8 cellular contexts compared by ENCODE assay signal in genomic region chr14:60165547-60165876, GRCh38. TPM values are rescaled to one million over a fixed set of nuclear protein-coding genes. Genes with fewer than 3 reads are reported as not detected.
DNase-seq lines count a peak whose midpoint lies in the region; ATAC-seq and TF ChIP-seq lines count a peak whose summit lies in the region.

No MANE protein-coding gene starts in this region.

- H3K56ac ChIP-seq in IMR-90 (ENCODE audit: extremely low read depth, insufficient read depth, low read length) = peak overlapping the region; percentile 37; the same call in 1 of the 2 replicates

- peak overlapping the region; percentile 55 for H3K4ac ChIP-seq in IMR-90 (ENCODE audit: low read depth, low read length)

- H3K4me3 Mint-ChIP-seq in activated T-cell treated with anti-CD3 and anti-CD28 coated beads, Interleukin-2, amount 50 U/mL, for 4 hours = peak overlapping the region; percentile 80
- peak overlapping the region; percentile 79 for H3K4me3 Mint-ChIP-seq in nephron progenitor cell

- CTCF ChIA-PET in IMR-90 (lab: Yijun Ruan, JAX) = interaction anchor here (0.6 to 1.9 kb wide), 9 partner anchors 22 to 1132 kb away, joined by 3 to 11 read pairs (median 3); no protein-coding TSS in a partner anchor

- no peaks in the 10 kb centered on the region for H3K9me3 Mint-ChIP-seq in activated T-cell treated with anti-CD3 and anti-CD28 coated beads, Interleukin-2, amount 50 U/mL, for 4 hours
- no peaks in the 10 kb centered on the region for H3K9me3 Mint-ChIP-seq in nephron progenitor cell

- POLR2A ChIA-PET in IMR-90 (lab: Charles Lee; ENCODE audit: unreplicated experiment) = interaction anchor here (1.0 to 1.3 kb wide), 2 partner anchors 70 to 96 kb away, joined by 4 to 5 read pairs; no protein-coding TSS in a partner anchor

- WGBS in IMR-90 (ENCODE audit: extremely low coverage in 2 of 2, insufficient read length in 1 of 2), 2 experiments = no CpG with 5 or more reads among the region's 4 CpGs

- H3K27ac ChIP-seq in IMR-90 (ENCODE audit: insufficient read depth, low read length) (peak overlapping the region; percentile 45), colonic mucosa (peak overlapping the region; percentile 96)

- peak overlapping the region; percentile 8; the same call in 1 of the 2 replicates for H3K18ac ChIP-seq in IMR-90 (ENCODE audit: low read depth, low read length)

- peak overlapping the region; percentile 75 for H2BK5ac ChIP-seq in IMR-90 (ENCODE audit: low read depth, low read length, poor library complexity, severe bottlenecking)

- H3K27me3 ChIP-seq in IMR-90 (ENCODE audit: control insufficient read depth, insufficient read depth, low read length) = no peaks in the 10 kb centered on the region
- H3K27me3 ChIP-seq in colonic mucosa = no peaks in the 10 kb centered on the region

- TF ChIP-seq CTCF in IMR-90 (conservative IDR thresholded peaks at IDR 0.05; ENCODE audit: low read depth, low read length) (no peak), colonic mucosa (IDR thresholded peaks at IDR 0.05) (no peak), nephron progenitor cell (IDR thresholded peaks at IDR 0.05) (no peak)

- no TSS peak for BruUV-seq in IMR-90 (replicated peaks; lab: Mats Ljungman, UMichigan)

- no peak for TF ChIP-seq RAD21 in IMR-90 (IDR thresholded peaks at IDR 0.05; ENCODE audit: low read length)

- peak; percentile 4 to 6 for ATAC-seq in activated T-cell treated with anti-CD3 and anti-CD28 coated beads, Interleukin-2, amount 50 U/mL, for 4 hours
- ATAC-seq in IMR-90 (ENCODE audit: low read depth) = no peak

- H4K5ac ChIP-seq in IMR-90 (ENCODE audit: low read depth, low read length) = peak overlapping the region; percentile 5; the same call in 1 of the 2 replicates

- peaks cover 46% of the 10 kb centered on the region for H3K4me1 Mint-ChIP-seq in activated T-cell treated with anti-CD3 and anti-CD28 coated beads, Interleukin-2, amount 50 U/mL, for 4 hours (ENCODE audit: low read depth)
- H3K4me1 Mint-ChIP-seq in nephron progenitor cell = peaks cover 42% of the 10 kb centered on the region

- no peaks in the 10 kb centered on the region for H3K27me3 Mint-ChIP-seq in activated T-cell treated with anti-CD3 and anti-CD28 coated beads, Interleukin-2, amount 50 U/mL, for 4 hours (ENCODE audit: low read depth)
- H3K27me3 Mint-ChIP-seq in nephron progenitor cell (ENCODE audit: low read depth, poor library complexity) = peaks cover 6% of the 10 kb centered on the region

- H3K36me3 ChIP-seq in IMR-90 (ENCODE audit: control insufficient read depth, insufficient read depth, low read length) (peaks cover 3% of the 10 kb centered on the region; the same call in 1 of the 2 replicates), colonic mucosa (no peaks in the 10 kb centered on the region)

- no peaks in the 10 kb centered on the region for H3K36me3 Mint-ChIP-seq in activated T-cell treated with anti-CD3 and anti-CD28 coated beads, Interleukin-2, amount 50 U/mL, for 4 hours (ENCODE audit: insufficient read depth)
- peaks cover 11% of the 10 kb centered on the region for H3K36me3 Mint-ChIP-seq in nephron progenitor cell (ENCODE audit: low read depth)

- no peak overlapping the region for H3K27ac Mint-ChIP-seq in nephron progenitor cell

- H2BK15ac ChIP-seq in IMR-90 (ENCODE audit: low read depth, low read length) = 0 out of 3 replicates have a peak overlapping the region, but pooled peaks have one; percentile 28

- peak overlapping the region; percentile 77 for H3K14ac ChIP-seq in IMR-90 (replicated peaks; ENCODE audit: low read depth, low read length)

- H2AK5ac ChIP-seq in IMR-90 (ENCODE audit: low read depth, low read length) = peak overlapping the region; percentile 29; the same call in 1 of the 2 replicates

- peak overlapping the region; percentile 98 for H3K4me3 ChIP-seq in IMR-90 (ENCODE audit: insufficient read depth, low read depth, low read length)
- H3K4me3 ChIP-seq in colonic mucosa = peak overlapping the region; percentile 91

- H2AK9ac ChIP-seq in IMR-90 (replicated peaks; ENCODE audit: low read depth, low read length, poor library complexity) = peak overlapping the region; percentile 53

- H3K4me1 ChIP-seq in IMR-90 (ENCODE audit: control insufficient read depth, insufficient read depth, low read length) (peaks cover 6% of the 10 kb centered on the region), colonic mucosa (no peaks in the 10 kb centered on the region)

- H3K23ac ChIP-seq in IMR-90 (ENCODE audit: low read depth, low read length) = peak overlapping the region; percentile 68

- H4K8ac ChIP-seq in IMR-90 (ENCODE audit: low read depth in 2 of 2, low read length in 2 of 2) = peak overlapping the region; percentile 22 to 90

- H2BK120ac ChIP-seq in IMR-90 (ENCODE audit: low read depth, low read length) = peak overlapping the region; percentile 49

- DNase-seq in activated T-cell treated with anti-CD3 and anti-CD28 coated beads, Interleukin-2, amount 50 U/mL, for 4 hours = no peak
- DNase-seq in activated T-cell treated with anti-CD3 and anti-CD28 coated beads, Interleukin-2, amount 50 U/mL, for 1 hour = no peak
- DNase-seq in IMR-90 = no peak
- DNase-seq in colonic mucosa = no peak
- DNase-seq in nephron progenitor cell = no peak
- DNase-seq in DMS114 treated with DMSO at 0.1 percent for 48 hours (lab: John Stamatoyannopoulos, UW; ENCODE audit: unreplicated experiment) = no peak
- DNase-seq in kidney tubule cell (ENCODE audit: low spot score) = no peak
- DNase-seq in nucleus accumbens (lab: John Stamatoyannopoulos, UW) = no peak

- no peaks in the 10 kb centered on the region for H4K20me1 ChIP-seq in IMR-90 (ENCODE audit: insufficient read depth, low read length)

- peak overlapping the region; percentile 10; the same call in 1 of the 2 replicates for H4K91ac ChIP-seq in IMR-90 (ENCODE audit: insufficient read depth, low read depth, low read length)

- TF ChIP-seq POLR2A in IMR-90 (IDR thresholded peaks at IDR 0.05; ENCODE audit: low read depth, low read length) = no peak; the same call in 1 of the 2 replicates

- peaks cover 5% of the 10 kb centered on the region; the same call in 1 of the 2 replicates for H3K9me1 ChIP-seq in IMR-90 (ENCODE audit: insufficient read depth, low read length)

- peaks cover 12 to 30% of the 10 kb centered on the region in 2 experiments for H3K79me1 ChIP-seq in IMR-90 (ENCODE audit: low read depth in 1 of 2, low read length in 2 of 2)

- H3K9ac ChIP-seq in IMR-90 (ENCODE audit: low read depth, low read length) (peak overlapping the region; percentile 62), colonic mucosa (ENCODE audit: low read depth in 2 of 2, low read length in 2 of 2) (peak overlapping the region in 1 of 2 donors; percentile 91)

- intact Hi-C loops in IMR-90 (cut with micrococcal nuclease) (loop anchor here (1.0 kb wide), 3 partner anchors 74 to 200 kb away; partner anchors contain the start of gene PCNX4), colonic mucosa (cut with DNase I) (loop anchor here (5.0 to 10.0 kb wide), 2 partner anchors 71 to 198 kb away; partner anchors contain the start of gene PCNX4)

- H3K9me3 ChIP-seq in IMR-90 (ENCODE audit: control insufficient read depth, insufficient read depth, low read length) (no peaks in the 10 kb centered on the region), colonic mucosa (no peaks in the 10 kb centered on the region)

- H2BK20ac ChIP-seq in IMR-90 (ENCODE audit: low read depth, low read length) = peak overlapping the region; percentile 38; the same call in 1 of the 2 replicates

- dilution Hi-C loops in IMR-90 (cut with HindIII; ENCODE audit: low sequenced_read_pairs, unreplicated experiment) = no loop called here

- peak overlapping the region; percentile 77 for H3K4me2 ChIP-seq in IMR-90 (ENCODE audit: low read depth, low read length)

- peak overlapping the region; percentile 98 for H2AFZ ChIP-seq in IMR-90 (replicated peaks; ENCODE audit: low read length, poor library complexity)

- in situ Hi-C loops in IMR-90 (cut with MboI; ENCODE audit: low sequenced_read_pairs) = no loop called here

TF ChIP-seq in IMR-90, 13 proteins besides CTCF, POLR2A, EP300 and RAD21:
- TF ChIP-seq MAFK (IDR thresholded peaks at IDR 0.05; ENCODE audit: low read depth, low read length) = no peak
- no peak for TF ChIP-seq ELK1 (IDR thresholded peaks at IDR 0.05; ENCODE audit: borderline replicate concordance, low read depth, low read length)

RNA-seq across cellular contexts. Expression of gene DHRS7, which starts 0.3 kb away (rescaled TPM):
- 10 to 100 TPM; 30.1 to 41.7 (median 35.2) TPM for total RNA-seq in activated T-cell treated with anti-CD3 and anti-CD28 coated beads, Interleukin-2, amount 50 U/mL, for 4 hours
- total RNA-seq in IMR-90 (2012; rRNA removed) = 50.2 and 56.7 TPM in 2 replicates
- polyA plus RNA-seq in IMR-90 (2012; rRNA removed) = 30.3 and 33.9 TPM in 2 replicates
- 42.3 and 58.5 TPM in 2 replicates for polyA plus RNA-seq in IMR-90 (2012; cell fraction: cytosol; rRNA removed)
- 16.3 and 17.9 TPM in 2 replicates for polyA plus RNA-seq in IMR-90 (2012; cell fraction: nucleus; rRNA removed; ENCODE audit: low replicate concordance)
- 10 to 100 TPM; 82.1 to 87.1 TPM for total RNA-seq in colonic mucosa
